Comparison of ENCODE assay signal across 17 cellular contexts in the genomic region with DNA sequence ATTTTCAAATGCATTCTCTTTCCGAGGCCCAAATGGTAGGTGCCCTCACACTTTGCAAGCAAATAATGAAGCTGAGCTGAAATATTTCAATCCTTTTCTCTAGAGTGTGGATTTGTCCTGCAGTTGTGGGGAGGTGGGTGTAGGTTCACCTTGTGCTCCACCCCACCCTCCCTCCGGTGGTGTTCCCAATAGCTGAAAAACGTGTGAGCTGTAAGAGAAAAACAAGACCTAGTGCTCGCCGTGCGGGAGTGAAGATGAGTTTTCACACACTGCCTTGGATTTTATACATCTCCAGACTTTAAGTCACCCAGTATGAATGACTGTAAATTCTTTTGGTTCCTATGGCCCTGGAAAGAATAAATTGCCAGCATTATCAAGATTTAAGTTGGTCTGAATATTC. TPM values are rescaled to one million over a fixed set of nuclear protein-coding genes. Genes with fewer than 3 reads are reported as not detected.
DNase-seq lines count a peak whose midpoint lies in the region; ATAC-seq and TF ChIP-seq lines count a peak whose summit lies in the region.
"Had no signal": no experiment of that assay in that cellular context is flagged by ENCODE, and none has a peak within 500 bp of the region (broad histone marks: within the 10 kb centered on the region; RNA-seq: fewer than 3 reads in every experiment).

No MANE protein-coding gene starts in this region.

- H3K36me3 ChIP-seq in iPS-20b (ENCODE audit: insufficient read depth, low read depth, low read length): peaks cover 6% of the 10 kb centered on the region; the same call in 1 of the 2 replicates
- H3K36me3 ChIP-seq: ascending aorta, BE2C, heart left ventricle had no signal

- no TSS peak for BruUV-seq in Calu3 (replicated peaks; lab: Mats Ljungman, UMichigan)

- H3K4me1 Mint-ChIP-seq in activated naive CD8-positive, alpha-beta T cell treated with anti-CD3 and anti-CD28 coated beads, Interleukin-2, amount 10 ng/mL, durations not matched to agents 7 days and 5 days: peaks cover 11% of the 10 kb centered on the region
- H3K4me1 Mint-ChIP-seq in activated naive CD8-positive, alpha-beta T cell treated with anti-CD3 and anti-CD28 coated beads for 36 hours: peaks cover 2% of the 10 kb centered on the region
- H3K4me1 Mint-ChIP-seq in Calu3 (ENCODE audit: low read depth, unreplicated experiment): no peaks in the 10 kb centered on the region

- H3K27ac ChIP-seq in iPS-20b (ENCODE audit: low read length): peak overlapping the region; percentile 87
- H3K27ac ChIP-seq: ascending aorta had no signal

- H3K36me3 Mint-ChIP-seq in activated naive CD8-positive, alpha-beta T cell treated with anti-CD3 and anti-CD28 coated beads, Interleukin-2, amount 10 ng/mL, durations not matched to agents 7 days and 5 days: peaks cover 2% of the 10 kb centered on the region
- H3K36me3 Mint-ChIP-seq in activated naive CD8-positive, alpha-beta T cell treated with anti-CD3 and anti-CD28 coated beads for 36 hours: peaks cover 1% of the 10 kb centered on the region
- H3K36me3 Mint-ChIP-seq in Calu3 (ENCODE audit: insufficient read depth, unreplicated experiment): peaks cover 6% of the 10 kb centered on the region

- no peak for ATAC-seq in activated naive CD8-positive, alpha-beta T cell treated with anti-CD3 and anti-CD28 coated beads, Interleukin-2, amount 10 ng/mL, durations not matched to agents 7 days and 5 days (ENCODE audit: low read depth)
- ATAC-seq in HG02938 (IDR thresholded peaks at IDR 0.05; ENCODE audit: unreplicated experiment): no peak
- ATAC-seq: heart left ventricle had no signal

- peaks cover 1% of the 10 kb centered on the region for H3K9me3 Mint-ChIP-seq in activated naive CD8-positive, alpha-beta T cell treated with anti-CD3 and anti-CD28 coated beads, Interleukin-2, amount 10 ng/mL, durations not matched to agents 7 days and 5 days
- H3K9me3 Mint-ChIP-seq in activated naive CD8-positive, alpha-beta T cell treated with anti-CD3 and anti-CD28 coated beads for 36 hours: no peaks in the 10 kb centered on the region
- peaks cover 13% of the 10 kb centered on the region for H3K9me3 Mint-ChIP-seq in Calu3 (ENCODE audit: low read depth, unreplicated experiment)
- H3K9me3 Mint-ChIP-seq: stimulated activated naive CD8-positive, alpha-beta T cell treated with anti-CD3 and anti-CD28 coated beads, Interleukin-15, Interleukin-2, amounts not matched to agents 100 ng/mL and 50 ng/mL, for 24 hours had no signal

- H3K27me3 Mint-ChIP-seq in activated naive CD8-positive, alpha-beta T cell treated with anti-CD3 and anti-CD28 coated beads, Interleukin-2, amount 10 ng/mL, durations not matched to agents 7 days and 5 days: peaks cover 40% of the 10 kb centered on the region
- H3K27me3 Mint-ChIP-seq in activated naive CD8-positive, alpha-beta T cell treated with anti-CD3 and anti-CD28 coated beads for 36 hours: peaks cover 70% of the 10 kb centered on the region
- H3K27me3 Mint-ChIP-seq in Calu3 (ENCODE audit: unreplicated experiment): no peaks in the 10 kb centered on the region

- H3K4me3 Mint-ChIP-seq in activated naive CD8-positive, alpha-beta T cell treated with anti-CD3 and anti-CD28 coated beads, Interleukin-2, amount 10 ng/mL, durations not matched to agents 7 days and 5 days: no peak overlapping the region
- H3K4me3 Mint-ChIP-seq in activated naive CD8-positive, alpha-beta T cell treated with anti-CD3 and anti-CD28 coated beads for 36 hours: no peak overlapping the region
- H3K4me3 Mint-ChIP-seq in Calu3 (ENCODE audit: low read depth, unreplicated experiment): no peak overlapping the region

- CTCF ChIA-PET in Calu3 (lab: Charles Lee): no interaction called here

- intact Hi-C loops in Calu3 (cut with micrococcal nuclease; ENCODE audit: unreplicated experiment): no loop called here

- peak overlapping the region; percentile 97 for H3K9ac ChIP-seq in iPS-20b (ENCODE audit: low read depth, low read length)

- H3K9me3 ChIP-seq in iPS-20b (ENCODE audit: insufficient read depth, low read depth, low read length): no peaks in the 10 kb centered on the region
- H3K9me3 ChIP-seq: ascending aorta, BE2C, heart left ventricle had no signal

- POLR2A ChIA-PET in activated naive CD8-positive, alpha-beta T cell treated with anti-CD3 and anti-CD28 coated beads, Interleukin-2, amount 10 ng/mL, durations not matched to agents 7 days and 5 days (lab: Charles Lee): no interaction called here

- no peak for TF ChIP-seq CTCF in WI38 (IDR thresholded peaks at IDR 0.05; ENCODE audit: low read depth, low read length)
- no peak for TF ChIP-seq CTCF in Calu3 (IDR thresholded peaks at IDR 0.05; ENCODE audit: unreplicated experiment)

- H3K4me3 ChIP-seq in WI38 (ENCODE audit: low read depth, low read length): peak overlapping the region; percentile 62; the same call in 1 of the 2 replicates
- H3K4me3 ChIP-seq in iPS-20b (ENCODE audit: low read length): peak overlapping the region; percentile 94
- H3K4me3 ChIP-seq: ascending aorta had no signal

- DNase-seq in activated naive CD8-positive, alpha-beta T cell treated with anti-CD3 and anti-CD28 coated beads, Interleukin-2, amount 10 ng/mL, durations not matched to agents 7 days and 5 days: no peak
- DNase-seq in activated naive CD8-positive, alpha-beta T cell treated with anti-CD3 and anti-CD28 coated beads for 36 hours: no peak
- DNase-seq in Calu3 (no peak), COLO829 (ENCODE audit: low spot score) (no peak)
- DNase-seq in stimulated activated CD4-positive, alpha-beta T cell treated with anti-CD3 and anti-CD28 coated beads, Interleukin-1b, Interleukin-23, amount 100 ng/mL, for 48 hours: no peak
- DNase-seq: activated T-cell treated with anti-CD3 and anti-CD28 coated beads, Interleukin-2, amount 50 U/mL, for 1 hour; BE2C; heart left ventricle; Kasumi-1; stimulated activated CD4-positive, alpha-beta T cell treated with anti-CD3 and anti-CD28 coated beads, Interleukin-4, amount 100 ng/mL, for 24 hours had no signal

- peaks cover 3% of the 10 kb centered on the region; the same call in 1 of the 2 replicates for H3K4me1 ChIP-seq in iPS-20b (ENCODE audit: insufficient read depth, low read length)
- H3K4me1 ChIP-seq: BE2C had no signal

- H3K27ac Mint-ChIP-seq in activated naive CD8-positive, alpha-beta T cell treated with anti-CD3 and anti-CD28 coated beads, Interleukin-2, amount 10 ng/mL, durations not matched to agents 7 days and 5 days: peak overlapping the region; percentile 45
- no peak overlapping the region for H3K27ac Mint-ChIP-seq in activated naive CD8-positive, alpha-beta T cell treated with anti-CD3 and anti-CD28 coated beads for 36 hours
- no peak overlapping the region for H3K27ac Mint-ChIP-seq in Calu3 (ENCODE audit: unreplicated experiment)
- H3K27ac Mint-ChIP-seq: stimulated activated naive CD8-positive, alpha-beta T cell treated with anti-CD3 and anti-CD28 coated beads, Interleukin-15, Interleukin-2, amounts not matched to agents 100 ng/mL and 50 ng/mL, for 24 hours had no signal

- H3K27me3 ChIP-seq in iPS-20b (ENCODE audit: insufficient read depth, low read length): no peaks in the 10 kb centered on the region

RNA-seq across cellular contexts. Expression of a gene that starts 2.0 kb away (rescaled TPM):
- total RNA-seq in activated naive CD8-positive, alpha-beta T cell treated with anti-CD3 and anti-CD28 coated beads, Interleukin-2, amount 10 ng/mL, durations not matched to agents 7 days and 5 days: not detected
- not detected for total RNA-seq in activated naive CD8-positive, alpha-beta T cell treated with anti-CD3 and anti-CD28 coated beads for 36 hours
- total RNA-seq in Calu3 (2022): not detected in 2 replicates
- total RNA-seq: ascending aorta, G401, posterior vena cava had no signal
